19 cellular contexts compared by ENCODE assay signal in the genomic region with DNA sequence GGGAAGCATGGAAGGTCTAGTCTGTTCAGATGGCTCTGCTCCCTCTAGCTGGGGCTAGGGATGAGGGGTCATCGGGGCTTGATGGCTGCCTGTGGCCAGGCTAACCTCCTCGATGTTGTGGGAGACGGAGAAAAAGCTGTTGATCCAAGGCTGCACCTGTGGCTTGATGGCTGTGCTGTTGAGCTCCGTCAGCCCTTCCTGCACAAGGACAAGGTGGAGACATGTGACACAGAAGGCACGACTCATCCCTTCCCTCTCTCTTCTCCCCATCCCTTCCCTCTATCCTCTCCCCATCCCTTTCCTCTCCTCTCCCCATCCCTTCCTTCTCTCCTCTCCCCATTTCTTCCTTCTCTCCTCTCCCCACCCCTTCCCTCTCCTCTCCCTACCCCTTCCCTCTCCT. TPM values are rescaled to one million over a fixed set of nuclear protein-coding genes. Genes with fewer than 3 reads are reported as not detected.
DNase-seq lines count a peak whose midpoint lies in the region; ATAC-seq and TF ChIP-seq lines count a peak whose summit lies in the region.
"Had no signal": no experiment of that assay in that cellular context is flagged by ENCODE, and none has a peak within 500 bp of the region (broad histone marks: within the 10 kb centered on the region; RNA-seq: fewer than 3 reads in every experiment).

No MANE protein-coding gene starts in this region.

- no peak for TF ChIP-seq EP300 in sigmoid colon (IDR thresholded peaks at IDR 0.05)

- no peak overlapping the region for H3K4me3 ChIP-seq in mesenchymal stem cell (ENCODE audit: insufficient read depth in 1 of 2, low read depth in 1 of 2, low read length in 2 of 2)
- H3K4me3 ChIP-seq in sigmoid colon, result no peak overlapping the region
- H3K4me3 ChIP-seq: colonic mucosa, gastrocnemius medialis, left lung, pancreas, skin epidermis had no signal

- H3K36me3 ChIP-seq in mesenchymal stem cell (ENCODE audit: control insufficient read depth in 1 of 2, insufficient read depth in 2 of 2, low read depth in 1 of 2, low read length in 2 of 2), result peaks cover 59 to 61% of the 10 kb centered on the region in 2 experiments
- peaks cover 9 to 82% (median 24%) of the 10 kb centered on the region in 4 donors for H3K36me3 ChIP-seq in sigmoid colon

- no peaks in the 10 kb centered on the region for H3K27me3 Mint-ChIP-seq in activated T-helper 17 cell treated with anti-CD3 and anti-CD28 coated beads, Interleukin-2, amount 50 U/mL, for 72 hours
- H3K27me3 Mint-ChIP-seq in activated naive CD4-positive, alpha-beta T cell treated with anti-CD3 and anti-CD28 coated beads for 36 hours (ENCODE audit: low read depth), result no peaks in the 10 kb centered on the region

- H2AFZ ChIP-seq in mesenchymal stem cell (ENCODE audit: low read depth, low read length), result no peak overlapping the region

- no peak overlapping the region for H2AK5ac ChIP-seq in mesenchymal stem cell (ENCODE audit: low read length, severe bottlenecking)

- peak overlapping the region; percentile 62 for H3K27ac Mint-ChIP-seq in activated T-helper 17 cell treated with anti-CD3 and anti-CD28 coated beads, Interleukin-2, amount 50 U/mL, for 72 hours
- H3K27ac Mint-ChIP-seq in activated naive CD4-positive, alpha-beta T cell treated with anti-CD3 and anti-CD28 coated beads for 36 hours, result no peak overlapping the region
- H3K27ac Mint-ChIP-seq: WTC11 had no signal

- H3K23ac ChIP-seq in mesenchymal stem cell (ENCODE audit: low read length in 2 of 2), result no peak overlapping the region

- no peaks in the 10 kb centered on the region for H3K4me1 Mint-ChIP-seq in activated T-helper 17 cell treated with anti-CD3 and anti-CD28 coated beads, Interleukin-2, amount 50 U/mL, for 72 hours
- H3K4me1 Mint-ChIP-seq in activated naive CD4-positive, alpha-beta T cell treated with anti-CD3 and anti-CD28 coated beads for 36 hours (ENCODE audit: low read depth), result peaks cover 3% of the 10 kb centered on the region

- no peak overlapping the region for H2BK12ac ChIP-seq in mesenchymal stem cell (ENCODE audit: low read length in 2 of 2)

- H3K4ac ChIP-seq in mesenchymal stem cell (ENCODE audit: low read depth in 1 of 2, low read length in 2 of 2), result no peak overlapping the region

- ATAC-seq in activated T-helper 17 cell treated with anti-CD3 and anti-CD28 coated beads, Interleukin-2, amount 50 U/mL, for 72 hours (replicated peaks), result no peak
- ATAC-seq: gastrocnemius medialis, left lung, pancreas, WTC11 had no signal

- WGBS in mesenchymal stem cell, result 85% methylated on average over 5 of the region's 5 CpGs
- WGBS in sigmoid colon, 2 donors, result 86 to 87% methylated on average over 5 of the region's 5 CpGs

- H2BK15ac ChIP-seq in mesenchymal stem cell (ENCODE audit: low read depth, poor library complexity, severe bottlenecking), result no peak overlapping the region

- no peak overlapping the region for H4K91ac ChIP-seq in mesenchymal stem cell (ENCODE audit: low read length)

- no peak overlapping the region for H3K4me2 ChIP-seq in mesenchymal stem cell (ENCODE audit: low read length, poor library complexity, severe bottlenecking)

- no peaks in the 10 kb centered on the region for H3K79me1 ChIP-seq in mesenchymal stem cell (replicated peaks; ENCODE audit: low read length, poor library complexity, severe bottlenecking)

- H3K27me3 ChIP-seq in mesenchymal stem cell (ENCODE audit: control insufficient read depth in 1 of 2, insufficient read depth in 1 of 2, low read length in 2 of 2), result no peaks in the 10 kb centered on the region
- H3K27me3 ChIP-seq in sigmoid colon, result no peaks in the 10 kb centered on the region
- H3K27me3 ChIP-seq: BE2C, colonic mucosa, gastrocnemius medialis, left lung, pancreas had no signal

- no peaks in the 10 kb centered on the region for H3K9me3 Mint-ChIP-seq in activated T-helper 17 cell treated with anti-CD3 and anti-CD28 coated beads, Interleukin-2, amount 50 U/mL, for 72 hours
- H3K9me3 Mint-ChIP-seq in activated naive CD4-positive, alpha-beta T cell treated with anti-CD3 and anti-CD28 coated beads for 36 hours, result no peaks in the 10 kb centered on the region
- H3K9me3 Mint-ChIP-seq: WTC11 had no signal

- no peak overlapping the region for H2BK120ac ChIP-seq in mesenchymal stem cell (ENCODE audit: low read depth, low read length)

- H3K18ac ChIP-seq in mesenchymal stem cell (ENCODE audit: low read depth in 1 of 2, low read length in 2 of 2), result no peak overlapping the region

- intact Hi-C loops in sigmoid colon (cut with DNase I), result no loop called here
- intact Hi-C loops in activated naive CD4-positive, alpha-beta T cell treated with anti-CD3 and anti-CD28 coated beads for 36 hours (cut with micrococcal nuclease), result no loop called here

- H2BK5ac ChIP-seq in mesenchymal stem cell (ENCODE audit: low read depth, low read length, poor library complexity, severe bottlenecking), result no peak overlapping the region

- peaks cover 25% of the 10 kb centered on the region for H3K4me1 ChIP-seq in mesenchymal stem cell (ENCODE audit: control insufficient read depth, insufficient read depth, low read depth, low read length)
- H3K4me1 ChIP-seq in sigmoid colon, result no peaks in the 10 kb centered on the region
- H3K4me1 ChIP-seq: BE2C, colonic mucosa, gastrocnemius medialis, pancreas had no signal

- TF ChIP-seq CTCF in sigmoid colon (IDR thresholded peaks at IDR 0.05) (no peak), GM20000 (IDR thresholded peaks at IDR 0.05; ENCODE audit: extremely low read depth, missing control alignments) (no peak)

- no peak overlapping the region for H3K9ac ChIP-seq in mesenchymal stem cell (ENCODE audit: low read length)

- peak overlapping the region; percentile 15 for H3K27ac ChIP-seq in mesenchymal stem cell (ENCODE audit: low read length, poor library complexity, severe bottlenecking)
- H3K27ac ChIP-seq in sigmoid colon, result no peak overlapping the region
- H3K27ac ChIP-seq: colonic mucosa, gastrocnemius medialis, left lung, pancreas, skin epidermis had no signal

- TF ChIP-seq POLR2A in sigmoid colon (IDR thresholded peaks at IDR 0.05), result no peak

- DNase-seq in Caki2 (ENCODE audit: low read depth) (peak; percentile 29), HT1080 (ENCODE audit: low read depth) (peak; percentile 58), mesenchymal stem cell (no peak), sigmoid colon (no peak), GM20000 (ENCODE audit: low spot score) (no peak)
- DNase-seq in stimulated activated naive CD4-positive, alpha-beta T cell treated with Interleukin-2 at 50 U/mL for 16 hours (lab: John Stamatoyannopoulos, UW), result no peak
- no peak for DNase-seq in activated naive CD4-positive, alpha-beta T cell treated with anti-CD3 and anti-CD28 coated beads for 36 hours
- DNase-seq: activated gamma-delta T cell treated with Interleukin-2 at 50 U/mL for 16 hours, BE2C, colonic mucosa, gastrocnemius medialis, Kasumi-1, left lung, NCI-H1436, pancreas, T-helper 1 cell had no signal

- no peak overlapping the region for H4K8ac ChIP-seq in mesenchymal stem cell (ENCODE audit: low read length)

- H3K4me3 Mint-ChIP-seq in activated T-helper 17 cell treated with anti-CD3 and anti-CD28 coated beads, Interleukin-2, amount 50 U/mL, for 72 hours, result no peak overlapping the region
- no peak overlapping the region for H3K4me3 Mint-ChIP-seq in activated naive CD4-positive, alpha-beta T cell treated with anti-CD3 and anti-CD28 coated beads for 36 hours
- H3K4me3 Mint-ChIP-seq: WTC11 had no signal

- H3K14ac ChIP-seq in mesenchymal stem cell (ENCODE audit: low read length in 2 of 2), result no peak overlapping the region

- CTCF ChIA-PET in activated naive CD4-positive, alpha-beta T cell treated with anti-CD3 and anti-CD28 coated beads for 36 hours (lab: Charles Lee), result interaction anchor here (1.3 kb wide), 1 partner anchor 11 kb away, joined by 3 read pairs; no protein-coding TSS in a partner anchor

- H3K36me3 Mint-ChIP-seq in activated T-helper 17 cell treated with anti-CD3 and anti-CD28 coated beads, Interleukin-2, amount 50 U/mL, for 72 hours (ENCODE audit: low read depth), result peaks cover 32% of the 10 kb centered on the region
- peaks cover 10% of the 10 kb centered on the region for H3K36me3 Mint-ChIP-seq in activated naive CD4-positive, alpha-beta T cell treated with anti-CD3 and anti-CD28 coated beads for 36 hours (ENCODE audit: low read depth)

- H3K9me3 ChIP-seq in mesenchymal stem cell (ENCODE audit: control insufficient read depth, low read length) (no peaks in the 10 kb centered on the region), sigmoid colon (no peaks in the 10 kb centered on the region)
- H3K9me3 ChIP-seq: BE2C, colonic mucosa, gastrocnemius medialis, left lung, pancreas had no signal

- in situ Hi-C loops in Caki2 (cut with HindIII; ENCODE audit: low pct_unique_long_range_greater_than_20kb, low sequenced_read_pairs), result no loop called here

RNA-seq across cellular contexts. Expression of a gene that starts 28.2 kb away (rescaled TPM):
- total RNA-seq in Caki2 (2014; rRNA removed; shearing (Covaris generic); ENCODE audit: low replicate concordance), result 22.2 and 32.7 TPM in 2 replicates
- 3.9 and 4.9 TPM in 2 replicates for total RNA-seq in HT1080 (2014; rRNA removed; shearing (Covaris generic))
- polyA plus RNA-seq in HT1080 (2015; cell fraction: cytosol; rRNA removed), result 2.7 and 3.1 TPM in 2 replicates
- 21.0 and 24.1 TPM in 2 replicates for polyA plus RNA-seq in HT1080 (2015; cell fraction: nucleus; rRNA removed)
- total RNA-seq in activated T-helper 17 cell treated with anti-CD3 and anti-CD28 coated beads, Interleukin-2, amount 50 U/mL, for 72 hours, result 10 to 100 TPM in 1 of 2 donors, 1 to 10 TPM in 1; 8.2 to 13.9 TPM
- 3.7 TPM for polyA plus RNA-seq in mesenchymal stem cell (2013, experiment 1 of 2)
- polyA plus RNA-seq in mesenchymal stem cell (2013, experiment 2 of 2), result 3.7 TPM
- 10 to 100 TPM in 3 of 4 donors, 1 to 10 TPM in 1; 7.8 to 13.3 (median 12.2) TPM for total RNA-seq in sigmoid colon
- polyA plus RNA-seq in sigmoid colon, result 10 to 100 TPM in 2 of 3 donors, 1 to 10 TPM in 1; 7.6 to 19.1 (median 14.4) TPM
- 10 to 100 TPM; 12.2 to 12.6 TPM for total RNA-seq in activated naive CD4-positive, alpha-beta T cell treated with anti-CD3 and anti-CD28 coated beads for 36 hours

RNA-seq across cellular contexts. Expression of a gene that starts 40.7 kb away (rescaled TPM):
- total RNA-seq in Caki2 (2014; rRNA removed; shearing (Covaris generic); ENCODE audit: low replicate concordance), result 98.8 and 107 TPM in 2 replicates
- 52.8 and 63.4 TPM in 2 replicates for total RNA-seq in HT1080 (2014; rRNA removed; shearing (Covaris generic))
- polyA plus RNA-seq in HT1080 (2015; cell fraction: cytosol; rRNA removed), result 30.6 and 42.5 TPM in 2 replicates
- polyA plus RNA-seq in HT1080 (2015; cell fraction: nucleus; rRNA removed), result 79.3 and 95.0 TPM in 2 replicates
- total RNA-seq in activated T-helper 17 cell treated with anti-CD3 and anti-CD28 coated beads, Interleukin-2, amount 50 U/mL, for 72 hours, result 10 to 100 TPM; 31.2 to 31.5 TPM
- polyA plus RNA-seq in mesenchymal stem cell (2013, experiment 1 of 2), result 31.1 TPM
- polyA plus RNA-seq in mesenchymal stem cell (2013, experiment 2 of 2), result 32.7 TPM
- 10 to 100 TPM; 25.2 to 44.3 (median 31.9) TPM for total RNA-seq in sigmoid colon
- polyA plus RNA-seq in sigmoid colon, result 10 to 100 TPM; 31.2 to 51.0 (median 39.5) TPM
- 10 to 100 TPM; 42.0 to 48.7 TPM for total RNA-seq in activated naive CD4-positive, alpha-beta T cell treated with anti-CD3 and anti-CD28 coated beads for 36 hours

RNA-seq across cellular contexts. Expression of a gene that starts 41.0 kb away (rescaled TPM):
- total RNA-seq in Caki2 (2014; rRNA removed; shearing (Covaris generic); ENCODE audit: low replicate concordance), result 33.8 and 40.4 TPM in 2 replicates
- 152 and 267 TPM in 2 replicates for total RNA-seq in HT1080 (2014; rRNA removed; shearing (Covaris generic))
- polyA plus RNA-seq in HT1080 (2015; cell fraction: cytosol; rRNA removed), result 171 and 196 TPM in 2 replicates
- polyA plus RNA-seq in HT1080 (2015; cell fraction: nucleus; rRNA removed), result 609 and 663 TPM in 2 replicates
- 100 to 1,000 TPM; 343 to 576 TPM for total RNA-seq in activated T-helper 17 cell treated with anti-CD3 and anti-CD28 coated beads, Interleukin-2, amount 50 U/mL, for 72 hours
- 72.0 TPM for polyA plus RNA-seq in mesenchymal stem cell (2013, experiment 1 of 2)
- 74.7 TPM for polyA plus RNA-seq in mesenchymal stem cell (2013, experiment 2 of 2)
- 10 to 100 TPM; 41.9 to 71.5 (median 59.5) TPM for total RNA-seq in sigmoid colon
- polyA plus RNA-seq in sigmoid colon, result 10 to 100 TPM; 23.8 to 98.5 (median 30.6) TPM
- 100 to 1,000 TPM; 397 to 416 TPM for total RNA-seq in activated naive CD4-positive, alpha-beta T cell treated with anti-CD3 and anti-CD28 coated beads for 36 hours

RNA-seq across cellular contexts. Expression of a gene that starts 43.7 kb away (rescaled TPM):
- 34.1 and 38.0 TPM in 2 replicates for total RNA-seq in Caki2 (2014; rRNA removed; shearing (Covaris generic); ENCODE audit: low replicate concordance)
- total RNA-seq in HT1080 (2014; rRNA removed; shearing (Covaris generic)), result 27.9 and 38.1 TPM in 2 replicates
- 16.8 and 17.1 TPM in 2 replicates for polyA plus RNA-seq in HT1080 (2015; cell fraction: cytosol; rRNA removed)
- 13.4 and 17.3 TPM in 2 replicates for polyA plus RNA-seq in HT1080 (2015; cell fraction: nucleus; rRNA removed)
- total RNA-seq in activated T-helper 17 cell treated with anti-CD3 and anti-CD28 coated beads, Interleukin-2, amount 50 U/mL, for 72 hours, result 10 to 100 TPM; 14.5 to 18.6 TPM
- polyA plus RNA-seq in mesenchymal stem cell (2013, experiment 1 of 2), result 52.5 TPM
- polyA plus RNA-seq in mesenchymal stem cell (2013, experiment 2 of 2), result 48.9 TPM
- total RNA-seq in sigmoid colon, result 10 to 100 TPM; 14.0 to 21.3 (median 16.6) TPM
- polyA plus RNA-seq in sigmoid colon, result 10 to 100 TPM in 1 of 3 donors, 1 to 10 TPM in 2; 2.3 to 10.2 (median 2.4) TPM
- 1 to 10 TPM; 9.3 to 9.9 TPM for total RNA-seq in activated naive CD4-positive, alpha-beta T cell treated with anti-CD3 and anti-CD28 coated beads for 36 hours

Comparison
In these comparisons a context has a peak if more than half of its experiments do, and no peak if none do; other contexts are left out.
1. DNase-seq: peak in Caki2 (single experiment) and HT1080 (single experiment); none in mesenchymal stem cell (single experiment), sigmoid colon (single experiment), GM20000 (single experiment), stimulated activated naive CD4-positive, alpha-beta T cell treated with Interleukin-2 at 50 U/mL for 16 hours (single experiment) and activated naive CD4-positive, alpha-beta T cell treated with anti-CD3 and anti-CD28 coated beads for 36 hours (single experiment).